1 cellular context compared by ENCODE assay signal in genomic region chr11:65637794-65638317, GRCh38.
TF ChIP-seq lines count a peak whose summit lies in the region.

Gene SIPA1 (plus strand): TSS chr11:65638101. CDS start chr11:65640922, 2,821 bp downstream.

TF ChIP-seq in HepG2, 621 proteins besides CTCF, POLR2A, EP300 and RAD21 (continued from another document and continues in another):
- TF ChIP-seq THAP8 (CRISPR knock-in tag; IDR thresholded peaks at IDR 0.05; ENCODE audit: borderline replicate concordance) (no peak), HHEX (CRISPR knock-in tag; IDR thresholded peaks at IDR 0.05) (no peak), EED (CRISPR knock-in tag; IDR thresholded peaks at IDR 0.05) (no peak; the same call in 1 of the 2 replicates), MAF1 (CRISPR knock-in tag; IDR thresholded peaks at IDR 0.05; ENCODE audit: borderline replicate concordance) (no peak), REXO4 (CRISPR knock-in tag; IDR thresholded peaks at IDR 0.05; ENCODE audit: borderline replicate concordance) (no peak), KIAA2018 (CRISPR knock-in tag; IDR thresholded peaks at IDR 0.05; ENCODE audit: borderline replicate concordance) (no peak), EZH2 (conservative IDR thresholded peaks at IDR 0.05; ENCODE audit: low read depth, low read length) (no peak), CEBPB (IDR thresholded peaks at IDR 0.05; ENCODE audit: borderline replicate concordance, low read depth, low read length) (no peak), ZNF44 (CRISPR knock-in tag; IDR thresholded peaks at IDR 0.05) (no peak), ZMYM3 (CRISPR knock-in tag; IDR thresholded peaks at IDR 0.05) (no peak), SP4 (CRISPR knock-in tag; IDR thresholded peaks at IDR 0.05) (peak; percentile 85), ZNF407 (CRISPR knock-in tag; IDR thresholded peaks at IDR 0.05; ENCODE audit: not compliant biosample characterization) (no peak), FOXC1 (CRISPR knock-in tag; IDR thresholded peaks at IDR 0.05; ENCODE audit: borderline replicate concordance) (peak; percentile 35; the same call in 1 of the 2 replicates), HNRNPLL (IDR thresholded peaks at IDR 0.05; ENCODE audit: low read depth, low read length, poor library complexity, severe bottlenecking) (peak; percentile 76), TFDP2 (CRISPR knock-in tag; IDR thresholded peaks at IDR 0.05) (peak; percentile 79), PCBP1 (IDR thresholded peaks at IDR 0.05; ENCODE audit: borderline replicate concordance, low read depth, low read length) (no peak), IRF1 (CRISPR knock-in tag; IDR thresholded peaks at IDR 0.05; ENCODE audit: low read depth) (no peak), ZNF703 (CRISPR knock-in tag; IDR thresholded peaks at IDR 0.05; ENCODE audit: borderline replicate concordance) (no peak), NFATC3 (CRISPR knock-in tag; IDR thresholded peaks at IDR 0.05) (no peak), NCOA2 (CRISPR knock-in tag; IDR thresholded peaks at IDR 0.05) (no peak), NKX3-1 (CRISPR knock-in tag; IDR thresholded peaks at IDR 0.05) (no peak), ZNF800 (CRISPR knock-in tag; IDR thresholded peaks at IDR 0.05) (no peak), ZNF879 (CRISPR knock-in tag; IDR thresholded peaks at IDR 0.05) (no peak), GATAD1 (CRISPR knock-in tag; IDR thresholded peaks at IDR 0.05) (no peak), SAP130 (CRISPR knock-in tag; IDR thresholded peaks at IDR 0.05; ENCODE audit: low read depth) (peak; percentile 71), PRDM10 (CRISPR knock-in tag; IDR thresholded peaks at IDR 0.05; ENCODE audit: low read depth) (no peak), CAMTA2 (CRISPR knock-in tag; IDR thresholded peaks at IDR 0.05; ENCODE audit: borderline replicate concordance) (no peak), ELF4 (CRISPR knock-in tag; IDR thresholded peaks at IDR 0.05; ENCODE audit: borderline replicate concordance) (no peak), CREB3 (CRISPR knock-in tag; IDR thresholded peaks at IDR 0.05) (no peak)
